7 cellular contexts compared by ENCODE assay signal in the genomic region with DNA sequence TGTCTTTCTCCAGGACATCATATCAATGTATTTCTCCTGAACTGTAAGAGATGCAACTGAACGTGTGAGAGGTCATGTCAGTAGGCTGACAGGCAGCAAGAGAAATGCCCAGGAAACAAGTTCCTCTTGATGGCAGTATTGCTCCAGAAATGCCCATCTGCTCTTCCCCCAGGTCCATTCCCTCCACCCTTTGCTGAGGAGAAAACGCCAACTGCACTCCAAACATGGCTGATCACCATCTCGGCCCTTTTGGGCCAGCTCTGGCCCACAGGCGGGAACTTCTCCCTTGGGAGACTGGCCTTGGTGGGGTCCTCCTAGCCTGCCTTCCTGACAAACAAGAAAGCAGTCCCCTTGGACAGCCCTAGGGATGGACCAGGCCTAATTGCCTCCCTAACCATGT.
A peak's percentile ranks its signal among the peaks of the same experiment; 100 is the strongest.
DNase-seq lines count a peak whose midpoint lies in the region; ATAC-seq and TF ChIP-seq lines count a peak whose summit lies in the region.

No MANE protein-coding gene starts in this region.

- H3K4me3 Mint-ChIP-seq in progenitor cell of endocrine pancreas (ENCODE audit: low read depth), result no peak overlapping the region
- no peak overlapping the region for H3K4me3 Mint-ChIP-seq in activated T-helper 17 cell treated with anti-CD3 and anti-CD28 coated beads, Interleukin-2, amount 50 U/mL, for 72 hours

- H3K27me3 Mint-ChIP-seq in progenitor cell of endocrine pancreas, result no peaks in the 10 kb centered on the region
- H3K27me3 Mint-ChIP-seq in activated T-helper 17 cell treated with anti-CD3 and anti-CD28 coated beads, Interleukin-2, amount 50 U/mL, for 72 hours, result no peaks in the 10 kb centered on the region

- H3K27ac ChIP-seq in tibial artery, result no peak overlapping the region

- peaks cover 0 to 5% (median 0%) of the 10 kb centered on the region in 3 donors for H3K9me3 ChIP-seq in tibial artery

- H3K27me3 ChIP-seq in tibial artery, result no peaks in the 10 kb centered on the region

- peaks cover 48% of the 10 kb centered on the region for H3K36me3 Mint-ChIP-seq in progenitor cell of endocrine pancreas (ENCODE audit: insufficient read depth)
- no peaks in the 10 kb centered on the region for H3K36me3 Mint-ChIP-seq in activated T-helper 17 cell treated with anti-CD3 and anti-CD28 coated beads, Interleukin-2, amount 50 U/mL, for 72 hours (ENCODE audit: low read depth)

- TF ChIP-seq CTCF in progenitor cell of endocrine pancreas (IDR thresholded peaks at IDR 0.05; ENCODE audit: unreplicated experiment) (peak; percentile 11), foreskin fibroblast (IDR thresholded peaks at IDR 0.05; ENCODE audit: low read depth, low read length) (no peak), tibial artery (IDR thresholded peaks at IDR 0.05) (no peak)

- ATAC-seq in GM18870 (IDR thresholded peaks at IDR 0.05; ENCODE audit: unreplicated experiment), result peak; percentile 29
- ATAC-seq in activated T-helper 17 cell treated with anti-CD3 and anti-CD28 coated beads, Interleukin-2, amount 50 U/mL, for 72 hours (replicated peaks), result no peak

- DNase-seq in NAMALWA (ENCODE audit: low spot score) (peak; percentile 50), astrocyte of the hippocampus (ENCODE audit: low read depth, low spot score) (peak; percentile 48), progenitor cell of endocrine pancreas (ENCODE audit: low spot score, unreplicated experiment) (no peak), foreskin fibroblast (no peak), tibial artery (no peak)

- H3K9me3 Mint-ChIP-seq in progenitor cell of endocrine pancreas (ENCODE audit: low read depth), result peaks cover 37% of the 10 kb centered on the region
- H3K9me3 Mint-ChIP-seq in activated T-helper 17 cell treated with anti-CD3 and anti-CD28 coated beads, Interleukin-2, amount 50 U/mL, for 72 hours, result no peaks in the 10 kb centered on the region

- no peak overlapping the region for H3K27ac Mint-ChIP-seq in progenitor cell of endocrine pancreas
- no peak overlapping the region for H3K27ac Mint-ChIP-seq in activated T-helper 17 cell treated with anti-CD3 and anti-CD28 coated beads, Interleukin-2, amount 50 U/mL, for 72 hours

- H3K36me3 ChIP-seq in tibial artery, result no peaks in the 10 kb centered on the region

- H3K4me1 ChIP-seq in tibial artery, result peaks cover 0 to 13% (median 0%) of the 10 kb centered on the region in 4 donors

- intact Hi-C loops in tibial artery (cut with DNase I; ENCODE audit: low total_unique reads), result no loop called here

- H3K4me3 ChIP-seq in foreskin fibroblast (ENCODE audit: low read depth in 1 of 2, low read length in 2 of 2) (no peak overlapping the region), tibial artery (no peak overlapping the region)

- peaks cover 1% of the 10 kb centered on the region for H3K4me1 Mint-ChIP-seq in progenitor cell of endocrine pancreas (ENCODE audit: low read depth)
- H3K4me1 Mint-ChIP-seq in activated T-helper 17 cell treated with anti-CD3 and anti-CD28 coated beads, Interleukin-2, amount 50 U/mL, for 72 hours, result no peaks in the 10 kb centered on the region

Comparison
In these comparisons a context has a peak if more than half of its experiments do, and no peak if none do; other contexts are left out.
1. DNase-seq: peak in NAMALWA (single experiment) and astrocyte of the hippocampus (single experiment); none in progenitor cell of endocrine pancreas (single experiment), foreskin fibroblast (0 of 2) and tibial artery (0 of 2).